In the genomic region with DNA sequence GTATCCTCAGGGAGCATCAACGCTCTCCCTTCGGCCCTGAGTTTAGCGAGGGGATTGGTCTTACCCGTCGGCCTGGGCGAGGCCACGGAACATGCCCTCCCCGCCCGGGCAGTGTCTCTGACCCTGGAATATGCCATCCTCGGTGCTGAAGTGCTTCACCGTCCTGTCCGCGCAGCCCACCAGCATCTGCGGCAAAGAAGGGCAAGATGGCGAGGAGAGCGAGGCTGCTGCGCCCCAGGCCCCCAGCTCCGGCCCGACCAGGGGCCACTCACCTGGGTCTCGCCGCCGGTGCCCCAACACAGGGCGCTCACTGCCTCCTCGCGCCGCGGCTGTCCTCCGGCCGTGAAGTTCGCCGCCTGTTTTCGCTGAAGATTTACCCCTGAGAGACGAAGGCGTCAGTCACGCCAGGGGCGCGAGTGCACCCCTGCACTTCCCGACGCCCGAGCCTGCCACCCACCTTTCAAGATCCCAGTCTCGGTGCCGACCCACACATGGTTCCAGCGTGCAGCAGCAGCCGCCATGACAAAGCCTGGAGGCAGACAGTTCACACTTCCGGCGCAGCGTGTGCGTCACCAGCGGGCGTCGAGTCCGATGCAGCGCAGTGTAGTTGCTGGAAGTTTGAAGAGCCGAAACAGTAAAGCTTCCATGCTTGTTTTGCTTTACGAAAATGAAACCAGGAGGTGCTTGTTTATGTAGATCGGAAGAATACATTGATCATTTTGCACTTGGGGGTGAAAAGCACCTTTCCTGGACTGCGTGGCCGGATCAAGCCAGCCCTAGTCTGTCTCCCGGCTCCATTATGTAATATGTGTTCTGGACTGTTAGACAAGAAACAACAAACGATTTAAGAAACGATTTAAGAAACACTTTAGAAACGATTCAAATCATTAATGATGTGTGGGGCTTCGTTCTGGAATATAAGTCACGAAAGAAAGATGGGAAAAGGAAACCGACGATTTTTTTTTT, we compare ENCODE assay signal across 8 cellular contexts. TPM values are rescaled to one million over a fixed set of nuclear protein-coding genes. Genes with fewer than 3 reads are reported as not detected.
DNase-seq lines count a peak whose midpoint lies in the region; ATAC-seq and TF ChIP-seq lines count a peak whose summit lies in the region.

A gene (minus strand): TSS at position 541 of the 966 bp plus-strand sequence. CDS start 20 bp downstream, at position 521.

- H3K36me3 ChIP-seq in GM23338 (ENCODE audit: insufficient read depth): peaks cover 21% of the 10 kb centered on the region
- peaks cover 11% of the 10 kb centered on the region; the same call in 1 of the 2 replicates for H3K36me3 ChIP-seq in Loucy (ENCODE audit: insufficient read depth, low read length)

- H3K4me3 ChIP-seq in GM23338: peak within 1 kb of the TSS; percentile 64
- peak within 1 kb of the TSS; percentile 87 for H3K4me3 ChIP-seq in Loucy (ENCODE audit: low read length, poor library complexity, severe bottlenecking)
- peak within 1 kb of the TSS; percentile 95 for H3K4me3 ChIP-seq in fibroblast of pulmonary artery (replicated peaks; ENCODE audit: low read depth, low read length)

- H3K27ac Mint-ChIP-seq in GM23338: no peak within 1 kb of the TSS
- H3K27ac Mint-ChIP-seq in activated T-helper 17 cell treated with anti-CD3 and anti-CD28 coated beads, Interleukin-2, amount 50 U/mL, for 72 hours: no peak within 1 kb of the TSS
- H3K27ac Mint-ChIP-seq in natural killer cell treated with Interleukin-12 subunit alpha and Interleukin-12 subunit beta and Interleukin-15 and Interleukin-18, amount 100 ng/mL, for 72 hours: no peak within 1 kb of the TSS

- peak within 1 kb of the TSS; percentile 98 for H3K27ac ChIP-seq in GM23338 (ENCODE audit: low read depth)
- H3K27ac ChIP-seq in RWPE1: peak within 1 kb of the TSS; percentile 100

- peak within 1 kb of the TSS; percentile 82 for H3K4me2 ChIP-seq in GM23338
- H3K4me2 ChIP-seq in Loucy (ENCODE audit: low read depth, low read length, poor library complexity, severe bottlenecking): peak within 1 kb of the TSS; percentile 90

- H3F3A ChIP-seq in GM23338 (replicated peaks; ENCODE audit: low read depth): peaks cover 40% of the 10 kb centered on the region; the same call in 1 of the 2 replicates
- peaks cover 9% of the 10 kb centered on the region for H3F3A ChIP-seq in Loucy (ENCODE audit: low read depth)

- peaks cover 20% of the 10 kb centered on the region for H3K27me3 Mint-ChIP-seq in GM23338 (ENCODE audit: insufficient read depth, low read depth, poor library complexity)
- H3K27me3 Mint-ChIP-seq in activated T-helper 17 cell treated with anti-CD3 and anti-CD28 coated beads, Interleukin-2, amount 50 U/mL, for 72 hours: no peaks in the 10 kb centered on the region
- no peaks in the 10 kb centered on the region for H3K27me3 Mint-ChIP-seq in natural killer cell treated with Interleukin-12 subunit alpha and Interleukin-12 subunit beta and Interleukin-15 and Interleukin-18, amount 100 ng/mL, for 72 hours

- H3K9me2 ChIP-seq in GM23338 (ENCODE audit: insufficient read depth) (no peaks in the 10 kb centered on the region), Loucy (replicated peaks; ENCODE audit: low read depth, low read length) (no peaks in the 10 kb centered on the region)

- no peaks in the 10 kb centered on the region; the same call in 1 of the 3 replicates for H3K9me3 Mint-ChIP-seq in GM23338
- H3K9me3 Mint-ChIP-seq in activated T-helper 17 cell treated with anti-CD3 and anti-CD28 coated beads, Interleukin-2, amount 50 U/mL, for 72 hours: no peaks in the 10 kb centered on the region
- H3K9me3 Mint-ChIP-seq in natural killer cell treated with Interleukin-12 subunit alpha and Interleukin-12 subunit beta and Interleukin-15 and Interleukin-18, amount 100 ng/mL, for 72 hours: no peaks in the 10 kb centered on the region

- POLR2A ChIA-PET in RWPE1 (lab: Yijun Ruan, JAX; ENCODE audit: low non-redundant PET): interaction anchor here (0.6 to 2.5 kb wide), 7 partner anchors 16 to 1511 kb away, joined by 3 to 20 read pairs (median 4); a partner anchor contains a TSS

- ATAC-seq in GM23338: peak; percentile 36
- ATAC-seq in activated T-helper 17 cell treated with anti-CD3 and anti-CD28 coated beads, Interleukin-2, amount 50 U/mL, for 72 hours (replicated peaks): peak; percentile 56
- peak; percentile 57 to 62 for ATAC-seq in natural killer cell treated with Interleukin-12 subunit alpha and Interleukin-12 subunit beta and Interleukin-15 and Interleukin-18, amount 100 ng/mL, for 72 hours
- peak; percentile 49 for ATAC-seq in stimulated activated naive CD8-positive, alpha-beta T cell treated with anti-CD3 and anti-CD28 coated beads, Interleukin-15, Interleukin-2, amounts not matched to agents 100 U/mL and 50 U/mL, for 24 hours

- H3K4me1 ChIP-seq in GM23338 (ENCODE audit: insufficient read depth) (peaks cover 10% of the 10 kb centered on the region), Loucy (ENCODE audit: insufficient read depth, low read length, poor library complexity, severe bottlenecking) (peaks cover 22% of the 10 kb centered on the region)

- peak; percentile 92 for DNase-seq in EH (ENCODE audit: low read depth)
- DNase-seq in GM23338 (ENCODE audit: low spot score): peak; percentile 98
- DNase-seq in RWPE1 (ENCODE audit: low spot score): peak; percentile 74
- DNase-seq in fibroblast of pulmonary artery (ENCODE audit: low read depth): peak; percentile 93
- DNase-seq in natural killer cell treated with Interleukin-12 subunit alpha and Interleukin-12 subunit beta and Interleukin-15 and Interleukin-18, amount 100 ng/mL, for 72 hours (ENCODE audit: low spot score): peak; percentile 91
- DNase-seq in stimulated activated naive CD8-positive, alpha-beta T cell treated with anti-CD3 and anti-CD28 coated beads, Interleukin-15, Interleukin-2, amounts not matched to agents 100 U/mL and 50 U/mL, for 24 hours: peak; percentile 92

- peaks cover 4% of the 10 kb centered on the region; the same call in 1 of the 2 replicates for H4K20me1 ChIP-seq in GM23338 (replicated peaks; ENCODE audit: insufficient read depth)
- H4K20me1 ChIP-seq in Loucy (ENCODE audit: insufficient read depth, low read length, poor library complexity, severe bottlenecking): no peaks in the 10 kb centered on the region

- H3K27me3 ChIP-seq in GM23338 (ENCODE audit: insufficient read depth) (no peaks in the 10 kb centered on the region), Loucy (ENCODE audit: insufficient read depth, low read length, poor library complexity, severe bottlenecking) (no peaks in the 10 kb centered on the region)

- TF ChIP-seq CTCF in GM23338 (conservative IDR thresholded peaks at IDR 0.05; ENCODE audit: low read depth in 2 of 2) (no peak), Loucy (conservative IDR thresholded peaks at IDR 0.05; ENCODE audit: low read length) (no peak), RWPE1 (conservative IDR thresholded peaks at IDR 0.05; ENCODE audit: low read depth) (no peak), fibroblast of pulmonary artery (IDR thresholded peaks at IDR 0.05; ENCODE audit: low read length, missing control alignments) (no peak)

- peaks cover 37% of the 10 kb centered on the region for H3K79me2 ChIP-seq in GM23338 (replicated peaks; ENCODE audit: insufficient read depth)
- peaks cover 39% of the 10 kb centered on the region for H3K79me2 ChIP-seq in Loucy (ENCODE audit: insufficient read depth, low read length)

- H3K9ac ChIP-seq in Loucy (ENCODE audit: low read depth, low read length, poor library complexity, severe bottlenecking): peak within 1 kb of the TSS; percentile 97

- H2AFZ ChIP-seq in GM23338 (no peak within 1 kb of the TSS), Loucy (ENCODE audit: low read length) (peak within 1 kb of the TSS; percentile 75)

- H3K36me3 Mint-ChIP-seq in GM23338 (ENCODE audit: low read depth): peaks cover 42% of the 10 kb centered on the region
- peaks cover 37% of the 10 kb centered on the region for H3K36me3 Mint-ChIP-seq in activated T-helper 17 cell treated with anti-CD3 and anti-CD28 coated beads, Interleukin-2, amount 50 U/mL, for 72 hours (ENCODE audit: low read depth)
- peaks cover 10% of the 10 kb centered on the region for H3K36me3 Mint-ChIP-seq in natural killer cell treated with Interleukin-12 subunit alpha and Interleukin-12 subunit beta and Interleukin-15 and Interleukin-18, amount 100 ng/mL, for 72 hours

- CTCF ChIA-PET in RWPE1 (lab: Yijun Ruan, JAX): interaction anchor here (0.6 to 1.2 kb wide), 2 partner anchors 45 to 53 kb away, joined by 4 to 5 read pairs; no protein-coding TSS in a partner anchor

- H3K9me3 ChIP-seq in Loucy (ENCODE audit: insufficient read depth, low read depth, low read length): no peaks in the 10 kb centered on the region

- peaks cover 18% of the 10 kb centered on the region for H3K4me1 Mint-ChIP-seq in GM23338
- H3K4me1 Mint-ChIP-seq in activated T-helper 17 cell treated with anti-CD3 and anti-CD28 coated beads, Interleukin-2, amount 50 U/mL, for 72 hours: peaks cover 24% of the 10 kb centered on the region
- peaks cover 29 to 31% of the 10 kb centered on the region in 2 donors for H3K4me1 Mint-ChIP-seq in natural killer cell treated with Interleukin-12 subunit alpha and Interleukin-12 subunit beta and Interleukin-15 and Interleukin-18, amount 100 ng/mL, for 72 hours (ENCODE audit: low read depth in 2 of 2)

- H3K4me3 Mint-ChIP-seq in GM23338: no peak within 1 kb of the TSS
- no peak within 1 kb of the TSS for H3K4me3 Mint-ChIP-seq in activated T-helper 17 cell treated with anti-CD3 and anti-CD28 coated beads, Interleukin-2, amount 50 U/mL, for 72 hours
- H3K4me3 Mint-ChIP-seq in natural killer cell treated with Interleukin-12 subunit alpha and Interleukin-12 subunit beta and Interleukin-15 and Interleukin-18, amount 100 ng/mL, for 72 hours: no peak within 1 kb of the TSS

TF ChIP-seq in GM23338, 12 proteins besides CTCF, POLR2A, EP300 and RAD21 (continues in another document):
- TF ChIP-seq JUNB (IDR thresholded peaks at IDR 0.05; ENCODE audit: unreplicated experiment) (no peak), CREB1 (CRISPR knock-in tag; IDR thresholded peaks at IDR 0.05; ENCODE audit: low read depth) (peak; percentile 98)

RNA-seq across cellular contexts. Expression of the gene that starts here (rescaled TPM):
- total RNA-seq in GM23338 (2014; rRNA removed; shearing (Covaris generic)): 109 and 136 TPM in 2 replicates
- polyA plus RNA-seq in GM23338 (2016; fragmentation: Nextera tagmentation; extraction: Ambion mirVana): 94.4 and 95.8 TPM in 2 replicates
- total RNA-seq in activated T-helper 17 cell treated with anti-CD3 and anti-CD28 coated beads, Interleukin-2, amount 50 U/mL, for 72 hours: 100 to 1,000 TPM in 1 of 2 donors, 10 to 100 TPM in 1; 70.3 to 104 TPM
- total RNA-seq in natural killer cell treated with Interleukin-12 subunit alpha and Interleukin-12 subunit beta and Interleukin-15 and Interleukin-18, amount 100 ng/mL, for 72 hours: 100 to 1,000 TPM in 1 of 2 donors, 10 to 100 TPM in 1; 90.4 to 136 TPM

Comparison
In these comparisons a context has a peak if more than half of its experiments do, and no peak if none do; other contexts are left out.
1. Peak in every context shown above with its lines: DNase-seq, ATAC-seq, H3K4me3 ChIP-seq and H3K27ac ChIP-seq.